ENCODE assay signal across 13 cellular contexts in genomic region chr7:12519682-12520009, GRCh38. TPM values are rescaled to one million over a fixed set of nuclear protein-coding genes. Genes with fewer than 3 reads are reported as not detected.
DNase-seq lines count a peak whose midpoint lies in the region; ATAC-seq and TF ChIP-seq lines count a peak whose summit lies in the region.
"Had no signal": no experiment of that assay in that cellular context is flagged by ENCODE, and none has a peak within 500 bp of the region (broad histone marks: within the 10 kb centered on the region; RNA-seq: fewer than 3 reads in every experiment).

No MANE protein-coding gene starts in this region.

- TF ChIP-seq CTCF in WTC11 (IDR thresholded peaks at IDR 0.05): no peak

- POLR2A ChIA-PET in WTC11 (lab: Charles Lee): no interaction called here

- peaks cover 22% of the 10 kb centered on the region for H3K36me3 Mint-ChIP-seq in WTC11
- H3K36me3 Mint-ChIP-seq: CD4-positive, CD25-positive, alpha-beta regulatory T cell had no signal

- H3K9me3 Mint-ChIP-seq in WTC11: peaks cover 30% of the 10 kb centered on the region
- H3K9me3 Mint-ChIP-seq: T-helper 1 cell treated with Interleukin-12 subunit alpha and Interleukin-12 subunit beta and Interleukin-4 antibody, amounts not matched to agents 30 μg/mL and 1 μg/mL, for 36 hours had no signal

- DNase-seq in WTC11 (ENCODE audit: low spot score): no peak
- DNase-seq in activated CD4-positive, alpha-beta T cell treated with anti-CD3 and anti-CD28 coated beads for 4 hours: no peak
- DNase-seq in activated effector memory CD4-positive, alpha-beta T cell treated with Interleukin-2 at 50 U/mL for 16 hours: no peak
- no peak for DNase-seq in activated CD4-positive, CD25-positive, alpha-beta regulatory T cell (lab: John Stamatoyannopoulos, UW)
- no peak for DNase-seq in central memory CD4-positive, alpha-beta T cell
- DNase-seq: NCI-H1105 treated with DMSO at 0.1 percent for 48 hours, NCI-H187 had no signal

- H3K27me3 Mint-ChIP-seq in WTC11 (ENCODE audit: low read depth): peaks cover 2% of the 10 kb centered on the region; the same call in 1 of the 2 replicates
- H3K27me3 Mint-ChIP-seq: CD4-positive, CD25-positive, alpha-beta regulatory T cell had no signal

- no peak overlapping the region for H3K4me3 Mint-ChIP-seq in WTC11
- H3K4me3 Mint-ChIP-seq: CD4-positive, CD25-positive, alpha-beta regulatory T cell; T-helper 1 cell treated with Interleukin-12 subunit alpha and Interleukin-12 subunit beta and Interleukin-4 antibody, amounts not matched to agents 30 μg/mL and 1 μg/mL, for 36 hours had no signal

- TF ChIP-seq POLR2A in GM18505 (IDR thresholded peaks at IDR 0.05; ENCODE audit: borderline replicate concordance, extremely low read depth, insufficient read depth, insufficient read length): no peak

- H3K27ac Mint-ChIP-seq in WTC11: no peak overlapping the region
- H3K27ac Mint-ChIP-seq: CD4-positive, CD25-positive, alpha-beta regulatory T cell; T-helper 1 cell treated with Interleukin-12 subunit alpha and Interleukin-12 subunit beta and Interleukin-4 antibody, amounts not matched to agents 30 μg/mL and 1 μg/mL, for 36 hours had no signal

- peak; percentile 13 for ATAC-seq in GM18505 (IDR thresholded peaks at IDR 0.05; ENCODE audit: unreplicated experiment)
- ATAC-seq in GM19395 (IDR thresholded peaks at IDR 0.05; ENCODE audit: unreplicated experiment): peak; percentile 20
- peak; percentile 9 for ATAC-seq in HG02678 (IDR thresholded peaks at IDR 0.05; ENCODE audit: unreplicated experiment)
- ATAC-seq in WTC11: peak; percentile 26

- CTCF ChIA-PET in WTC11 (lab: Charles Lee): interaction anchor here (0.6 to 3.2 kb wide), 44 partner anchors 9 to 742 kb away, joined by 3 to 41 read pairs (median 4); partner anchors contain the start of gene ARL4A

- peaks cover 3% of the 10 kb centered on the region for H3K4me1 Mint-ChIP-seq in WTC11
- H3K4me1 Mint-ChIP-seq: CD4-positive, CD25-positive, alpha-beta regulatory T cell had no signal

TF ChIP-seq in WTC11, 78 proteins besides CTCF, POLR2A, EP300 and RAD21 (continues in another document):
- TF ChIP-seq IRF2 (CRISPR knock-in tag; IDR thresholded peaks at IDR 0.05; ENCODE audit: borderline replicate concordance, low read depth) (no peak), OVOL2 (CRISPR knock-in tag; IDR thresholded peaks at IDR 0.05; ENCODE audit: borderline replicate concordance) (no peak), ZBTB21 (CRISPR knock-in tag; IDR thresholded peaks at IDR 0.05; ENCODE audit: borderline replicate concordance) (no peak), JAZF1 (CRISPR knock-in tag; IDR thresholded peaks at IDR 0.05) (no peak), NR2C2 (CRISPR knock-in tag; IDR thresholded peaks at IDR 0.05) (no peak), RELA (CRISPR knock-in tag; IDR thresholded peaks at IDR 0.05; ENCODE audit: borderline replicate concordance) (no peak), FOXJ3 (CRISPR knock-in tag; IDR thresholded peaks at IDR 0.05; ENCODE audit: borderline replicate concordance) (no peak), ZNF317 (CRISPR knock-in tag; IDR thresholded peaks at IDR 0.05; ENCODE audit: borderline replicate concordance, low read depth) (no peak), CDX4 (CRISPR knock-in tag; IDR thresholded peaks at IDR 0.05; ENCODE audit: borderline replicate concordance) (no peak), SMAD3 (CRISPR knock-in tag; IDR thresholded peaks at IDR 0.05; ENCODE audit: borderline replicate concordance) (no peak)
- TF ChIP-seq, protein P1, sequence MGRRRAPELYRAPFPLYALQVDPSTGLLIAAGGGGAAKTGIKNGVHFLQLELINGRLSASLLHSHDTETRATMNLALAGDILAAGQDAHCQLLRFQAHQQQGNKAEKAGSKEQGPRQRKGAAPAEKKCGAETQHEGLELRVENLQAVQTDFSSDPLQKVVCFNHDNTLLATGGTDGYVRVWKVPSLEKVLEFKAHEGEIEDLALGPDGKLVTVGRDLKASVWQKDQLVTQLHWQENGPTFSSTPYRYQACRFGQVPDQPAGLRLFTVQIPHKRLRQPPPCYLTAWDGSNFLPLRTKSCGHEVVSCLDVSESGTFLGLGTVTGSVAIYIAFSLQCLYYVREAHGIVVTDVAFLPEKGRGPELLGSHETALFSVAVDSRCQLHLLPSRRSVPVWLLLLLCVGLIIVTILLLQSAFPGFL (CRISPR knock-in tag; IDR thresholded peaks at IDR 0.05; ENCODE audit: borderline replicate concordance): no peak
- TF ChIP-seq, protein P2, sequence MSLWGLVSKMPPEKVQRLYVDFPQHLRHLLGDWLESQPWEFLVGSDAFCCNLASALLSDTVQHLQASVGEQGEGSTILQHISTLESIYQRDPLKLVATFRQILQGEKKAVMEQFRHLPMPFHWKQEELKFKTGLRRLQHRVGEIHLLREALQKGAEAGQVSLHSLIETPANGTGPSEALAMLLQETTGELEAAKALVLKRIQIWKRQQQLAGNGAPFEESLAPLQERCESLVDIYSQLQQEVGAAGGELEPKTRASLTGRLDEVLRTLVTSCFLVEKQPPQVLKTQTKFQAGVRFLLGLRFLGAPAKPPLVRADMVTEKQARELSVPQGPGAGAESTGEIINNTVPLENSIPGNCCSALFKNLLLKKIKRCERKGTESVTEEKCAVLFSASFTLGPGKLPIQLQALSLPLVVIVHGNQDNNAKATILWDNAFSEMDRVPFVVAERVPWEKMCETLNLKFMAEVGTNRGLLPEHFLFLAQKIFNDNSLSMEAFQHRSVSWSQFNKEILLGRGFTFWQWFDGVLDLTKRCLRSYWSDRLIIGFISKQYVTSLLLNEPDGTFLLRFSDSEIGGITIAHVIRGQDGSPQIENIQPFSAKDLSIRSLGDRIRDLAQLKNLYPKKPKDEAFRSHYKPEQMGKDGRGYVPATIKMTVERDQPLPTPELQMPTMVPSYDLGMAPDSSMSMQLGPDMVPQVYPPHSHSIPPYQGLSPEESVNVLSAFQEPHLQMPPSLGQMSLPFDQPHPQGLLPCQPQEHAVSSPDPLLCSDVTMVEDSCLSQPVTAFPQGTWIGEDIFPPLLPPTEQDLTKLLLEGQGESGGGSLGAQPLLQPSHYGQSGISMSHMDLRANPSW (CRISPR knock-in tag; conservative IDR thresholded peaks at IDR 0.05; ENCODE audit: low read depth): no peak
- TF ChIP-seq, protein P3, sequence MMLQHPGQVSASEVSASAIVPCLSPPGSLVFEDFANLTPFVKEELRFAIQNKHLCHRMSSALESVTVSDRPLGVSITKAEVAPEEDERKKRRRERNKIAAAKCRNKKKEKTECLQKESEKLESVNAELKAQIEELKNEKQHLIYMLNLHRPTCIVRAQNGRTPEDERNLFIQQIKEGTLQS (CRISPR knock-in tag; conservative IDR thresholded peaks at IDR 0.05): no peak
- TF ChIP-seq, protein P4, sequence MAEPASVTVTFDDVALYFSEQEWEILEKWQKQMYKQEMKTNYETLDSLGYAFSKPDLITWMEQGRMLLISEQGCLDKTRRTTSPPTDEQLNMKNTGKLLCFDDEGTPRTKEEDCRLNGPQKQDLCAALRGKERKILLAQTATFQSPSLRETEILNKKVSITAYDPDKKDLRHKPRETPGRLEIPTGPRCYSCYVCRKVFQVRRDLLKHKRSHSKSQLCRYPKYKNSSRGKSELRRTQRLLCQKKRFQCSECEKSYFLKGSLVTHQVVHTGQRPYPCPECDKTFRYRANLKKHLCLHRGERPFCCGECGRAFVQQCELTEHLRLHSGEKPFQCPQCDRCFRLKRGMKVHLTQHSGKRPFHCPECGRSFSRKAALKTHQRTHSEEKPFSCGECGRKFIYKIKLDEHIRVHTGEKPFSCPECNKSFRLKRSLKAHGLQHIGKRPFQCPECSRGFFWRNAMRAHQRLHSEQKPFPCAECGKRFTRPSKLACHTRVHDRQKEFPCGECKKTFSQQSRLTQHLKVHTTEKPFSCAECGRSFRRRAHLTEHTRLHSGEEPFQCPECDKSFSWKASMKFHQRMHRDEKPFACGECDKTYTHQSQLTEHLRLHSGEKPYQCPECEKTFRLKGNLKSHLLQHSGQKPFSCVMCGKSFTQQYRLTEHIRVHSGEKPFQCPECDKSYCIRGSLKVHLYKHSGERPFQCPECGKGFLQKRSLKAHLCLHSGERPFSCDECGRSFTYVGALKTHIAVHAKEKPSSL (CRISPR knock-in tag; conservative IDR thresholded peaks at IDR 0.05): no peak
- TF ChIP-seq, protein P5, sequence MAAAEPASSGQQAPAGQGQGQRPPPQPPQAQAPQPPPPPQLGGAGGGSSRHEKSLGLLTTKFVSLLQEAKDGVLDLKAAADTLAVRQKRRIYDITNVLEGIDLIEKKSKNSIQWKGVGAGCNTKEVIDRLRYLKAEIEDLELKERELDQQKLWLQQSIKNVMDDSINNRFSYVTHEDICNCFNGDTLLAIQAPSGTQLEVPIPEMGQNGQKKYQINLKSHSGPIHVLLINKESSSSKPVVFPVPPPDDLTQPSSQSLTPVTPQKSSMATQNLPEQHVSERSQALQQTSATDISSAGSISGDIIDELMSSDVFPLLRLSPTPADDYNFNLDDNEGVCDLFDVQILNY (CRISPR knock-in tag; IDR thresholded peaks at IDR 0.05): no peak
- TF ChIP-seq, protein P6, sequence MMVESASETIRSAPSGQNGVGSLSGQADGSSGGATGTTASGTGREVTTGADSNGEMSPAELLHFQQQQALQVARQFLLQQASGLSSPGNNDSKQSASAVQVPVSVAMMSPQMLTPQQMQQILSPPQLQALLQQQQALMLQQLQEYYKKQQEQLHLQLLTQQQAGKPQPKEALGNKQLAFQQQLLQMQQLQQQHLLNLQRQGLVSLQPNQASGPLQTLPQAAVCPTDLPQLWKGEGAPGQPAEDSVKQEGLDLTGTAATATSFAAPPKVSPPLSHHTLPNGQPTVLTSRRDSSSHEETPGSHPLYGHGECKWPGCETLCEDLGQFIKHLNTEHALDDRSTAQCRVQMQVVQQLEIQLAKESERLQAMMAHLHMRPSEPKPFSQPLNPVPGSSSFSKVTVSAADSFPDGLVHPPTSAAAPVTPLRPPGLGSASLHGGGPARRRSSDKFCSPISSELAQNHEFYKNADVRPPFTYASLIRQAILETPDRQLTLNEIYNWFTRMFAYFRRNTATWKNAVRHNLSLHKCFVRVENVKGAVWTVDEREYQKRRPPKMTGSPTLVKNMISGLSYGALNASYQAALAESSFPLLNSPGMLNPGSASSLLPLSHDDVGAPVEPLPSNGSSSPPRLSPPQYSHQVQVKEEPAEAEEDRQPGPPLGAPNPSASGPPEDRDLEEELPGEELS (CRISPR knock-in tag; IDR thresholded peaks at IDR 0.05): no peak

RNA-seq across cellular contexts. Expression of gene SCIN, which starts 50.9 kb away (rescaled TPM):
- total RNA-seq in WTC11 (2021): 0.80 to 1.2 TPM (median 0.98 TPM) in 3 replicates
- total RNA-seq: CD4-positive, CD25-positive, alpha-beta regulatory T cell; H7 had no signal
